Comparison of ENCODE assay signal across 1 cellular context in the genomic region with DNA sequence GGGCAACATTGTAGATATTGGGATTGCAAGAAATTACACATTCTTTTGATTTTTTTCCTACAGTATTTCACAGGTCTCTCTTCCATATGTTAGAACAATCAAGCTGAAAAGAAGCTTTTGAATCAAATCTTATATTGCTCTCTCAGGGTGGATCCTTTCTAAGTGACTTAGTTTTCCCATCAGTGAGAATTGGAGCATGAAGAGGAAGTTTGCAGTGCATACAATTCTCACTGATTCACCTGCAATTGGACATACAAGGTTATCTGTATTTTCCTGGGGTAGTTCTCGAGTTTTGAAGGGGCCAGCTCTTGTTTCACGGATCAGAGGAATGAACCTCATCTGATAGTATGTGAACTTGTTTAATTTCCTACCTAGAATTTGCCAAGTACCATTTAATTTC.
TF ChIP-seq lines count a peak whose summit lies in the region.

No MANE protein-coding gene starts in this region.

TF ChIP-seq in GM23338, 12 proteins besides CTCF, POLR2A, EP300 and RAD21 (continued from another document):
- TF ChIP-seq, protein P1, sequence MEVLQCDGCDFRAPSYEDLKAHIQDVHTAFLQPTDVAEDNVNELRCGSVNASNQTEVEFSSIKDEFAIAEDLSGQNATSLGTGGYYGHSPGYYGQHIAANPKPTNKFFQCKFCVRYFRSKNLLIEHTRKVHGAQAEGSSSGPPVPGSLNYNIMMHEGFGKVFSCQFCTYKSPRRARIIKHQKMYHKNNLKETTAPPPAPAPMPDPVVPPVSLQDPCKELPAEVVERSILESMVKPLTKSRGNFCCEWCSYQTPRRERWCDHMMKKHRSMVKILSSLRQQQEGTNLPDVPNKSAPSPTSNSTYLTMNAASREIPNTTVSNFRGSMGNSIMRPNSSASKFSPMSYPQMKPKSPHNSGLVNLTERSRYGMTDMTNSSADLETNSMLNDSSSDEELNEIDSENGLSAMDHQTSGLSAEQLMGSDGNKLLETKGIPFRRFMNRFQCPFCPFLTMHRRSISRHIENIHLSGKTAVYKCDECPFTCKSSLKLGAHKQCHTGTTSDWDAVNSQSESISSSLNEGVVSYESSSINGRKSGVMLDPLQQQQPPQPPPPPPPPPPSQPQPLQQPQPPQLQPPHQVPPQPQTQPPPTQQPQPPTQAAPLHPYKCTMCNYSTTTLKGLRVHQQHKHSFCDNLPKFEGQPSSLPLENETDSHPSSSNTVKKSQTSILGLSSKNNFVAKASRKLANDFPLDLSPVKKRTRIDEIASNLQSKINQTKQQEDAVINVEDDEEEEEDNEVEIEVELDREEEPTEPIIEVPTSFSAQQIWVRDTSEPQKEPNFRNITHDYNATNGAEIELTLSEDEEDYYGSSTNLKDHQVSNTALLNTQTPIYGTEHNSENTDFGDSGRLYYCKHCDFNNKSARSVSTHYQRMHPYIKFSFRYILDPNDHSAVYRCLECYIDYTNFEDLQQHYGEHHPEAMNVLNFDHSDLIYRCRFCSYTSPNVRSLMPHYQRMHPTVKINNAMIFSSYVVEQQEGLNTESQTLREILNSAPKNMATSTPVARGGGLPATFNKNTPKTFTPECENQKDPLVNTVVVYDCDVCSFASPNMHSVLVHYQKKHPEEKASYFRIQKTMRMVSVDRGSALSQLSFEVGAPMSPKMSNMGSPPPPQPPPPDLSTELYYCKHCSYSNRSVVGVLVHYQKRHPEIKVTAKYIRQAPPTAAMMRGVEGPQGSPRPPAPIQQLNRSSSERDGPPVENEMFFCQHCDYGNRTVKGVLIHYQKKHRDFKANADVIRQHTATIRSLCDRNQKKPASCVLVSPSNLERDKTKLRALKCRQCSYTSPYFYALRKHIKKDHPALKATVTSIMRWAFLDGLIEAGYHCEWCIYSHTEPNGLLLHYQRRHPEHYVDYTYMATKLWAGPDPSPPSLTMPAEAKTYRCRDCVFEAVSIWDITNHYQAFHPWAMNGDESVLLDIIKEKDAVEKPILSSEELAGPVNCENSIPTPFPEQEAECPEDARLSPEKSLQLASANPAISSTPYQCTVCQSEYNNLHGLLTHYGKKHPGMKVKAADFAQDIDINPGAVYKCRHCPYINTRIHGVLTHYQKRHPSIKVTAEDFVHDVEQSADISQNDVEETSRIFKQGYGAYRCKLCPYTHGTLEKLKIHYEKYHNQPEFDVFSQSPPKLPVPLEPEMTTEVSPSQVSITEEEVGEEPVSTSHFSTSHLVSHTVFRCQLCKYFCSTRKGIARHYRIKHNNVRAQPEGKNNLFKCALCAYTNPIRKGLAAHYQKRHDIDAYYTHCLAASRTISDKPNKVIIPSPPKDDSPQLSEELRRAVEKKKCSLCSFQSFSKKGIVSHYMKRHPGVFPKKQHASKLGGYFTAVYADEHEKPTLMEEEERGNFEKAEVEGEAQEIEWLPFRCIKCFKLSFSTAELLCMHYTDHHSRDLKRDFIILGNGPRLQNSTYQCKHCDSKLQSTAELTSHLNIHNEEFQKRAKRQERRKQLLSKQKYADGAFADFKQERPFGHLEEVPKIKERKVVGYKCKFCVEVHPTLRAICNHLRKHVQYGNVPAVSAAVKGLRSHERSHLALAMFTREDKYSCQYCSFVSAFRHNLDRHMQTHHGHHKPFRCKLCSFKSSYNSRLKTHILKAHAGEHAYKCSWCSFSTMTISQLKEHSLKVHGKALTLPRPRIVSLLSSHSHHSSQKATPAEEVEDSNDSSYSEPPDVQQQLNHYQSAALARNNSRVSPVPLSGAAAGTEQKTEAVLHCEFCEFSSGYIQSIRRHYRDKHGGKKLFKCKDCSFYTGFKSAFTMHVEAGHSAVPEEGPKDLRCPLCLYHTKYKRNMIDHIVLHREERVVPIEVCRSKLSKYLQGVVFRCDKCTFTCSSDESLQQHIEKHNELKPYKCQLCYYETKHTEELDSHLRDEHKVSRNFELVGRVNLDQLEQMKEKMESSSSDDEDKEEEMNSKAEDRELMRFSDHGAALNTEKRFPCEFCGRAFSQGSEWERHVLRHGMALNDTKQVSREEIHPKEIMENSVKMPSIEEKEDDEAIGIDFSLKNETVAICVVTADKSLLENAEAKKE (CRISPR knock-in tag; IDR thresholded peaks at IDR 0.05), result no peak
- TF ChIP-seq POLR2AphosphoS5 (IDR thresholded peaks at IDR 0.05; ENCODE audit: low read depth) (no peak), ZNF114 (CRISPR knock-in tag; IDR thresholded peaks at IDR 0.05) (no peak), STAT1 (IDR thresholded peaks at IDR 0.05; ENCODE audit: unreplicated experiment) (no peak)
- TF ChIP-seq, protein P2, sequence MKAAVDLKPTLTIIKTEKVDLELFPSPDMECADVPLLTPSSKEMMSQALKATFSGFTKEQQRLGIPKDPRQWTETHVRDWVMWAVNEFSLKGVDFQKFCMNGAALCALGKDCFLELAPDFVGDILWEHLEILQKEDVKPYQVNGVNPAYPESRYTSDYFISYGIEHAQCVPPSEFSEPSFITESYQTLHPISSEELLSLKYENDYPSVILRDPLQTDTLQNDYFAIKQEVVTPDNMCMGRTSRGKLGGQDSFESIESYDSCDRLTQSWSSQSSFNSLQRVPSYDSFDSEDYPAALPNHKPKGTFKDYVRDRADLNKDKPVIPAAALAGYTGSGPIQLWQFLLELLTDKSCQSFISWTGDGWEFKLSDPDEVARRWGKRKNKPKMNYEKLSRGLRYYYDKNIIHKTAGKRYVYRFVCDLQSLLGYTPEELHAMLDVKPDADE (IDR thresholded peaks at IDR 0.05), result no peak
